ENCODE assay signal across 23 cellular contexts in the genomic region with DNA sequence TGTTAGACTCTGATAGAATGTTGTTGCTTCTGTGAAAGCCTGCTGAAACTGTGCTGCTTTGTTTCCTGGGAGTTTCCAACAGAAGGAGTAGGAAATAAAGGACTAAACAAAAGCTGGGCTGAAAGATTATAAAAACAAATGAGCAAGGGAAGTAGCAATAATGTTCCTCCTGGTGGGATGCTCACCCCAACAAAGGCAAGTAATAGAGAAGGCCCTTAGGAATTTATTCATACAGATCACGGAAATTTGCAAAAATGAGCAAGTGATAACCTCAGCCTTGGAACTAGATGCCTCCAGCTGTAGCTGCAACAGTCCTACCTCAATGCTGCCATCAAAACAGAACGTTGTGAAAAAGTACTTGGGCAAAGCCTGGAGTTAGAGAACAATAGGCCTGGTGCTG.
"Had no signal": no experiment of that assay in that cellular context is flagged by ENCODE, and none has a peak within 500 bp of the region (broad histone marks: within the 10 kb centered on the region; RNA-seq: fewer than 3 reads in every experiment).

No MANE protein-coding gene starts in this region.

- H3K27me3 ChIP-seq: brain microvascular endothelial cell had no signal

- H3K9me3 Mint-ChIP-seq: activated CD4-positive, alpha-beta memory T cell treated with anti-CD3 and anti-CD28 coated beads, Interleukin-2, amount 10 ng/mL, durations not matched to agents 7 days and 5 days; activated naive CD4-positive, alpha-beta T cell treated with anti-CD3 and anti-CD28 coated beads, Interleukin-2, amount 10 ng/mL, durations not matched to agents 7 days and 5 days had no signal

- H3K27me3 Mint-ChIP-seq: activated CD4-positive, alpha-beta memory T cell treated with anti-CD3 and anti-CD28 coated beads, Interleukin-2, amount 10 ng/mL, durations not matched to agents 7 days and 5 days; activated CD4-positive, alpha-beta T cell treated with anti-CD3 and anti-CD28 coated beads for 36 hours; activated naive CD4-positive, alpha-beta T cell treated with anti-CD3 and anti-CD28 coated beads, Interleukin-2, amount 10 ng/mL, durations not matched to agents 7 days and 5 days; activated naive CD8-positive, alpha-beta T cell treated with anti-CD3 and anti-CD28 coated beads for 36 hours; activated T-helper 17 cell treated with anti-CD3 and anti-CD28 coated beads, Interleukin-2, amount 50 U/mL, for 72 hours; T-cell had no signal

- H3K4me1 Mint-ChIP-seq: activated CD4-positive, alpha-beta memory T cell treated with anti-CD3 and anti-CD28 coated beads, Interleukin-2, amount 10 ng/mL, durations not matched to agents 7 days and 5 days; activated CD4-positive, alpha-beta T cell treated with anti-CD3 and anti-CD28 coated beads for 36 hours; activated naive CD4-positive, alpha-beta T cell treated with anti-CD3 and anti-CD28 coated beads, Interleukin-2, amount 10 ng/mL, durations not matched to agents 7 days and 5 days; activated naive CD8-positive, alpha-beta T cell treated with anti-CD3 and anti-CD28 coated beads for 36 hours; activated T-helper 17 cell treated with anti-CD3 and anti-CD28 coated beads, Interleukin-2, amount 50 U/mL, for 72 hours; T-cell had no signal

- H3K27ac Mint-ChIP-seq: activated CD4-positive, alpha-beta memory T cell treated with anti-CD3 and anti-CD28 coated beads, Interleukin-2, amount 10 ng/mL, durations not matched to agents 7 days and 5 days; activated CD4-positive, alpha-beta T cell treated with anti-CD3 and anti-CD28 coated beads for 36 hours; activated naive CD4-positive, alpha-beta T cell treated with anti-CD3 and anti-CD28 coated beads, Interleukin-2, amount 10 ng/mL, durations not matched to agents 7 days and 5 days; activated naive CD8-positive, alpha-beta T cell treated with anti-CD3 and anti-CD28 coated beads for 36 hours; activated T-helper 17 cell treated with anti-CD3 and anti-CD28 coated beads, Interleukin-2, amount 50 U/mL, for 72 hours; T-cell had no signal

- H3K36me3 Mint-ChIP-seq: activated naive CD4-positive, alpha-beta T cell treated with anti-CD3 and anti-CD28 coated beads, Interleukin-2, amount 10 ng/mL, durations not matched to agents 7 days and 5 days; activated naive CD8-positive, alpha-beta T cell treated with anti-CD3 and anti-CD28 coated beads for 36 hours; T-cell had no signal

- H3K36me3 ChIP-seq: brain microvascular endothelial cell, cardiac muscle cell had no signal

- H3K27ac ChIP-seq: brain microvascular endothelial cell, cardiac muscle cell, SK-N-MC, VCaP had no signal

- H3K4me3 Mint-ChIP-seq: activated CD4-positive, alpha-beta memory T cell treated with anti-CD3 and anti-CD28 coated beads, Interleukin-2, amount 10 ng/mL, durations not matched to agents 7 days and 5 days; activated CD4-positive, alpha-beta T cell treated with anti-CD3 and anti-CD28 coated beads for 36 hours; activated naive CD4-positive, alpha-beta T cell treated with anti-CD3 and anti-CD28 coated beads, Interleukin-2, amount 10 ng/mL, durations not matched to agents 7 days and 5 days; activated naive CD8-positive, alpha-beta T cell treated with anti-CD3 and anti-CD28 coated beads for 36 hours; activated T-helper 17 cell treated with anti-CD3 and anti-CD28 coated beads, Interleukin-2, amount 50 U/mL, for 72 hours; T-cell had no signal

- H3K4me3 ChIP-seq: cardiac muscle cell, SK-N-MC had no signal

- DNase-seq: activated CD4-positive, alpha-beta memory T cell treated with anti-CD3 and anti-CD28 coated beads, Interleukin-2, amount 10 ng/mL, durations not matched to agents 7 days and 5 days; activated CD4-positive, alpha-beta T cell treated with anti-CD3 and anti-CD28 coated beads for 36 hours; activated CD4-positive, alpha-beta T cell treated with anti-CD3 and anti-CD28 coated beads, Interleukin-2, amount 50 U/mL, for 1 hour; activated gamma-delta T cell treated with Interleukin-2 at 50 U/mL for 16 hours; activated naive CD4-positive, alpha-beta T cell treated with anti-CD3 and anti-CD28 coated beads, Interleukin-2, amount 10 ng/mL, durations not matched to agents 7 days and 5 days; activated naive CD8-positive, alpha-beta T cell treated with anti-CD3 and anti-CD28 coated beads for 36 hours; activated T-cell treated with anti-CD3 and anti-CD28 coated beads for 4 hours; activated T-cell treated with anti-CD3 and anti-CD28 coated beads, Interleukin-2, amount 50 U/mL, for 48 hours; brain microvascular endothelial cell; NCI-H1105 treated with DMSO at 0.1 percent for 48 hours; NCI-H1436 treated with DMSO at 0.1 percent for 48 hours; NCI-H187; NCI-H510A treated with DMSO at 0.1 percent for 48 hours; NK-92 treated with Interleukin-12 subunit alpha and Interleukin-12 subunit beta, amount 100 ng/mL, for 24 hours; OCI-M1; RPMI8226; T-cell; T-helper 2 cell; T1000 had no signal
